23 cellular contexts compared by ENCODE assay signal in genomic region chr16:9860876-9861275, GRCh38.
"Had no signal": no experiment of that assay in that cellular context is flagged by ENCODE, and none has a peak within 500 bp of the region (broad histone marks: within the 10 kb centered on the region; RNA-seq: fewer than 3 reads in every experiment).

No MANE protein-coding gene starts in this region.

- H3K36me3 ChIP-seq: neutrophil, right atrium auricular region, sigmoid colon, tibial artery had no signal

- DNase-seq: dermis blood vessel endothelial cell; effector memory CD4-positive, alpha-beta T cell; mucosa of descending colon; naive B cell; sigmoid colon; stimulated activated CD4-positive, alpha-beta T cell treated with anti-CD3 and anti-CD28 coated beads, Interleukin-2, amount 100 ng/mL, for 24 hours; stimulated activated CD4-positive, alpha-beta T cell treated with anti-CD3 and anti-CD28 coated beads, Interleukin-4, amount 100 ng/mL, for 24 hours; stimulated activated naive CD8-positive, alpha-beta T cell treated with anti-CD3 and anti-CD28 coated beads, Interleukin-15, Interleukin-2, amounts not matched to agents 100 U/mL and 50 U/mL, for 24 hours; substantia nigra; testis; tibial artery had no signal

- H3K4me1 Mint-ChIP-seq: memory B cell; mesothelial cell of epicardium; naive B cell; neural crest cell; stimulated activated effector memory CD8-positive, alpha-beta T cell treated with anti-CD3 and anti-CD28 coated beads, Interleukin-12 subunit alpha, Interleukin-12 subunit beta, amount 100 ng/mL, for 72 hours had no signal

- H3K36me3 Mint-ChIP-seq: memory B cell; mesothelial cell of epicardium; naive B cell; natural killer cell treated with Interleukin-12 subunit alpha and Interleukin-12 subunit beta and Interleukin-15 and Interleukin-18, amount 100 ng/mL, for 72 hours; stimulated activated effector memory CD8-positive, alpha-beta T cell treated with anti-CD3 and anti-CD28 coated beads, Interleukin-12 subunit alpha, Interleukin-12 subunit beta, amount 100 ng/mL, for 72 hours; type B pancreatic cell had no signal

- H3K27ac Mint-ChIP-seq: memory B cell; mesothelial cell of epicardium; natural killer cell treated with Interleukin-12 subunit alpha and Interleukin-12 subunit beta and Interleukin-15 and Interleukin-18, amount 100 ng/mL, for 72 hours; progenitor cell of endocrine pancreas; stimulated activated effector memory CD8-positive, alpha-beta T cell treated with anti-CD3 and anti-CD28 coated beads, Interleukin-12 subunit alpha, Interleukin-12 subunit beta, amount 100 ng/mL, for 72 hours; type B pancreatic cell had no signal

- H3K9ac ChIP-seq: parathyroid adenoma had no signal

- H3K27me3 Mint-ChIP-seq: progenitor cell of endocrine pancreas had no signal

- H3K4me3 ChIP-seq: coronary artery, lung, mucosa of descending colon, right atrium auricular region, sigmoid colon, testis, tibial artery had no signal

- H3K9me3 ChIP-seq: mucosa of descending colon, neutrophil, right atrium auricular region, sigmoid colon, testis, tibial artery had no signal

- H3K4me1 ChIP-seq: parathyroid adenoma, right atrium auricular region, sigmoid colon, testis, tibial artery had no signal

- ATAC-seq: mucosa of descending colon; natural killer cell treated with Interleukin-12 subunit alpha and Interleukin-12 subunit beta and Interleukin-15 and Interleukin-18, amount 100 ng/mL, for 72 hours; stimulated activated effector memory CD8-positive, alpha-beta T cell treated with anti-CD3 and anti-CD28 coated beads, Interleukin-12 subunit alpha, Interleukin-12 subunit beta, amount 100 ng/mL, for 72 hours; stimulated activated naive CD8-positive, alpha-beta T cell treated with anti-CD3 and anti-CD28 coated beads, Interleukin-15, Interleukin-2, amounts not matched to agents 100 U/mL and 50 U/mL, for 24 hours had no signal

- H3K27ac ChIP-seq: coronary artery, neutrophil, parathyroid adenoma, right atrium auricular region, sigmoid colon, testis, tibial artery had no signal

- H3K9me3 Mint-ChIP-seq: mesothelial cell of epicardium; neural crest cell; stimulated activated effector memory CD8-positive, alpha-beta T cell treated with anti-CD3 and anti-CD28 coated beads, Interleukin-12 subunit alpha, Interleukin-12 subunit beta, amount 100 ng/mL, for 72 hours; type B pancreatic cell had no signal

- H3K79me2 ChIP-seq: parathyroid adenoma had no signal

- H3K27me3 ChIP-seq: neutrophil, right atrium auricular region, sigmoid colon, testis, tibial artery had no signal

- H2AFZ ChIP-seq: parathyroid adenoma had no signal

- H3K4me3 Mint-ChIP-seq: memory B cell; mesothelial cell of epicardium; naive B cell; natural killer cell treated with Interleukin-12 subunit alpha and Interleukin-12 subunit beta and Interleukin-15 and Interleukin-18, amount 100 ng/mL, for 72 hours; neural crest cell; stimulated activated effector memory CD8-positive, alpha-beta T cell treated with anti-CD3 and anti-CD28 coated beads, Interleukin-12 subunit alpha, Interleukin-12 subunit beta, amount 100 ng/mL, for 72 hours; type B pancreatic cell had no signal
